ENCODE assay signal across 1 cellular context in the genomic region with DNA sequence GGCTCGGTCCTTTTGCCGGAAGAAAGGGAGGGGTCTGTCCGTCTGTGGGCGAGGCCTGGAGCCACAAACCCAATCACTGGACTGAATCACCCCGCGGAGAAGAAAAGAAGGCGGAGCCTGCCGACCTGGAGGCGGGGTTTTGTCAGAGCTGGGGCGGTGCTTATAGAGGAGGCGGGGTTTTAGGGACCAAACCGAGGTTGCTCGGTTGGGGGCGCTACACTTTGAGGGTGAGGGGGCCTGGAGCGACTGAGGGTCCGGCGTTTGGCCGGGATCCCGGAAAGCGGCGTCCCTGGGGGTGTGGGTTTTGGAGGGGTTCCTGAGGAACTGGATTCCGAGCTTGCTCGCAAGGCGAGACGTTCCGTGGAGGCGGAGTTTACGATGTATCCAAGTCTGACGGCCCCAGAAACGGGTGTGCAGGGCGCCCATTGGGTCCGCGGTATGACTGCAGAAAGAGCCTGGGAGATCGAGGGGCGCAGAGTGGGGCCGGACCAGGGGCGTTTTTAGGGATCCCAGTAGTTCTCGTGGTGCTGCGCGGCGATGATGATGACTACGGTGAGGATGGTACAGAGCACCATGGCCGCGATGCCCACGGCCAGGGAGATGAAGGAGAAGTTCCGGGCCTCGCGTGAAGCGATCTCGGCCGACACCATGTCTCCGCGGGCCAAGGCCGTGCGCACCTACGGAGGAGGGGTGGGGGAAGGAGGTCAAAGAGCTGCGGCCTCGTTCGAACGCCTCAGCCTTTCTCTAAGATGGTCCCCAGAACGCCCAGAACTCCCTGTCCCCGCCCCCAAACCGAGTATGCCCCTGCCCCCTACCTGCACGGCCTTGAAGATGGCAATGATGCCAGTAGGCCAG.
TF ChIP-seq lines count a peak whose summit lies in the region.

No MANE protein-coding gene starts in this region.

TF ChIP-seq in WTC11, 78 proteins besides CTCF, POLR2A, EP300 and RAD21 (continued from another document):
- TF ChIP-seq, protein P1, sequence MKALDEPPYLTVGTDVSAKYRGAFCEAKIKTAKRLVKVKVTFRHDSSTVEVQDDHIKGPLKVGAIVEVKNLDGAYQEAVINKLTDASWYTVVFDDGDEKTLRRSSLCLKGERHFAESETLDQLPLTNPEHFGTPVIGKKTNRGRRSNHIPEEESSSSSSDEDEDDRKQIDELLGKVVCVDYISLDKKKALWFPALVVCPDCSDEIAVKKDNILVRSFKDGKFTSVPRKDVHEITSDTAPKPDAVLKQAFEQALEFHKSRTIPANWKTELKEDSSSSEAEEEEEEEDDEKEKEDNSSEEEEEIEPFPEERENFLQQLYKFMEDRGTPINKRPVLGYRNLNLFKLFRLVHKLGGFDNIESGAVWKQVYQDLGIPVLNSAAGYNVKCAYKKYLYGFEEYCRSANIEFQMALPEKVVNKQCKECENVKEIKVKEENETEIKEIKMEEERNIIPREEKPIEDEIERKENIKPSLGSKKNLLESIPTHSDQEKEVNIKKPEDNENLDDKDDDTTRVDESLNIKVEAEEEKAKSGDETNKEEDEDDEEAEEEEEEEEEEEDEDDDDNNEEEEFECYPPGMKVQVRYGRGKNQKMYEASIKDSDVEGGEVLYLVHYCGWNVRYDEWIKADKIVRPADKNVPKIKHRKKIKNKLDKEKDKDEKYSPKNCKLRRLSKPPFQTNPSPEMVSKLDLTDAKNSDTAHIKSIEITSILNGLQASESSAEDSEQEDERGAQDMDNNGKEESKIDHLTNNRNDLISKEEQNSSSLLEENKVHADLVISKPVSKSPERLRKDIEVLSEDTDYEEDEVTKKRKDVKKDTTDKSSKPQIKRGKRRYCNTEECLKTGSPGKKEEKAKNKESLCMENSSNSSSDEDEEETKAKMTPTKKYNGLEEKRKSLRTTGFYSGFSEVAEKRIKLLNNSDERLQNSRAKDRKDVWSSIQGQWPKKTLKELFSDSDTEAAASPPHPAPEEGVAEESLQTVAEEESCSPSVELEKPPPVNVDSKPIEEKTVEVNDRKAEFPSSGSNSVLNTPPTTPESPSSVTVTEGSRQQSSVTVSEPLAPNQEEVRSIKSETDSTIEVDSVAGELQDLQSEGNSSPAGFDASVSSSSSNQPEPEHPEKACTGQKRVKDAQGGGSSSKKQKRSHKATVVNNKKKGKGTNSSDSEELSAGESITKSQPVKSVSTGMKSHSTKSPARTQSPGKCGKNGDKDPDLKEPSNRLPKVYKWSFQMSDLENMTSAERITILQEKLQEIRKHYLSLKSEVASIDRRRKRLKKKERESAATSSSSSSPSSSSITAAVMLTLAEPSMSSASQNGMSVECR (CRISPR knock-in tag; IDR thresholded peaks at IDR 0.05; ENCODE audit: borderline replicate concordance), result no peak
- TF ChIP-seq, protein P2, sequence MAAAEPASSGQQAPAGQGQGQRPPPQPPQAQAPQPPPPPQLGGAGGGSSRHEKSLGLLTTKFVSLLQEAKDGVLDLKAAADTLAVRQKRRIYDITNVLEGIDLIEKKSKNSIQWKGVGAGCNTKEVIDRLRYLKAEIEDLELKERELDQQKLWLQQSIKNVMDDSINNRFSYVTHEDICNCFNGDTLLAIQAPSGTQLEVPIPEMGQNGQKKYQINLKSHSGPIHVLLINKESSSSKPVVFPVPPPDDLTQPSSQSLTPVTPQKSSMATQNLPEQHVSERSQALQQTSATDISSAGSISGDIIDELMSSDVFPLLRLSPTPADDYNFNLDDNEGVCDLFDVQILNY (CRISPR knock-in tag; IDR thresholded peaks at IDR 0.05), result no peak
- TF ChIP-seq, protein P3, sequence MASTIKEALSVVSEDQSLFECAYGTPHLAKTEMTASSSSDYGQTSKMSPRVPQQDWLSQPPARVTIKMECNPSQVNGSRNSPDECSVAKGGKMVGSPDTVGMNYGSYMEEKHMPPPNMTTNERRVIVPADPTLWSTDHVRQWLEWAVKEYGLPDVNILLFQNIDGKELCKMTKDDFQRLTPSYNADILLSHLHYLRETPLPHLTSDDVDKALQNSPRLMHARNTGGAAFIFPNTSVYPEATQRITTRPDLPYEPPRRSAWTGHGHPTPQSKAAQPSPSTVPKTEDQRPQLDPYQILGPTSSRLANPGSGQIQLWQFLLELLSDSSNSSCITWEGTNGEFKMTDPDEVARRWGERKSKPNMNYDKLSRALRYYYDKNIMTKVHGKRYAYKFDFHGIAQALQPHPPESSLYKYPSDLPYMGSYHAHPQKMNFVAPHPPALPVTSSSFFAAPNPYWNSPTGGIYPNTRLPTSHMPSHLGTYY (CRISPR knock-in tag; IDR thresholded peaks at IDR 0.05), result no peak
- no peak for TF ChIP-seq NFE2L1 (CRISPR knock-in tag; IDR thresholded peaks at IDR 0.05)
- TF ChIP-seq IRF2 (CRISPR knock-in tag; IDR thresholded peaks at IDR 0.05; ENCODE audit: borderline replicate concordance, low read depth), result no peak
- no peak for TF ChIP-seq ZNF317 (CRISPR knock-in tag; IDR thresholded peaks at IDR 0.05; ENCODE audit: borderline replicate concordance, low read depth)
- TF ChIP-seq ZNF121 (CRISPR knock-in tag; IDR thresholded peaks at IDR 0.05), result no peak
- TF ChIP-seq, protein P4, sequence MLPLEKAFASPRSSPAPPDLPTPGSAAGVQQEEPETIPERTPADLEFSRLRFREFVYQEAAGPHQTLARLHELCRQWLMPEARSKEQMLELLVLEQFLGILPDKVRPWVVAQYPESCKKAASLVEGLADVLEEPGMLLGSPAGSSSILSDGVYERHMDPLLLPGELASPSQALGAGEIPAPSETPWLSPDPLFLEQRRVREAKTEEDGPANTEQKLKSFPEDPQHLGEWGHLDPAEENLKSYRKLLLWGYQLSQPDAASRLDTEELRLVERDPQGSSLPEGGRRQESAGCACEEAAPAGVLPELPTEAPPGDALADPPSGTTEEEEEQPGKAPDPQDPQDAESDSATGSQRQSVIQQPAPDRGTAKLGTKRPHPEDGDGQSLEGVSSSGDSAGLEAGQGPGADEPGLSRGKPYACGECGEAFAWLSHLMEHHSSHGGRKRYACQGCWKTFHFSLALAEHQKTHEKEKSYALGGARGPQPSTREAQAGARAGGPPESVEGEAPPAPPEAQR (CRISPR knock-in tag; IDR thresholded peaks at IDR 0.05), result no peak
- TF ChIP-seq NR3C1 (CRISPR knock-in tag; conservative IDR thresholded peaks at IDR 0.05; ENCODE audit: low read depth), result no peak
- TF ChIP-seq, protein P5, sequence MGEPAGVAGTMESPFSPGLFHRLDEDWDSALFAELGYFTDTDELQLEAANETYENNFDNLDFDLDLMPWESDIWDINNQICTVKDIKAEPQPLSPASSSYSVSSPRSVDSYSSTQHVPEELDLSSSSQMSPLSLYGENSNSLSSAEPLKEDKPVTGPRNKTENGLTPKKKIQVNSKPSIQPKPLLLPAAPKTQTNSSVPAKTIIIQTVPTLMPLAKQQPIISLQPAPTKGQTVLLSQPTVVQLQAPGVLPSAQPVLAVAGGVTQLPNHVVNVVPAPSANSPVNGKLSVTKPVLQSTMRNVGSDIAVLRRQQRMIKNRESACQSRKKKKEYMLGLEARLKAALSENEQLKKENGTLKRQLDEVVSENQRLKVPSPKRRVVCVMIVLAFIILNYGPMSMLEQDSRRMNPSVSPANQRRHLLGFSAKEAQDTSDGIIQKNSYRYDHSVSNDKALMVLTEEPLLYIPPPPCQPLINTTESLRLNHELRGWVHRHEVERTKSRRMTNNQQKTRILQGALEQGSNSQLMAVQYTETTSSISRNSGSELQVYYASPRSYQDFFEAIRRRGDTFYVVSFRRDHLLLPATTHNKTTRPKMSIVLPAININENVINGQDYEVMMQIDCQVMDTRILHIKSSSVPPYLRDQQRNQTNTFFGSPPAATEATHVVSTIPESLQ (CRISPR knock-in tag; IDR thresholded peaks at IDR 0.05), result no peak
- TF ChIP-seq, protein P6, sequence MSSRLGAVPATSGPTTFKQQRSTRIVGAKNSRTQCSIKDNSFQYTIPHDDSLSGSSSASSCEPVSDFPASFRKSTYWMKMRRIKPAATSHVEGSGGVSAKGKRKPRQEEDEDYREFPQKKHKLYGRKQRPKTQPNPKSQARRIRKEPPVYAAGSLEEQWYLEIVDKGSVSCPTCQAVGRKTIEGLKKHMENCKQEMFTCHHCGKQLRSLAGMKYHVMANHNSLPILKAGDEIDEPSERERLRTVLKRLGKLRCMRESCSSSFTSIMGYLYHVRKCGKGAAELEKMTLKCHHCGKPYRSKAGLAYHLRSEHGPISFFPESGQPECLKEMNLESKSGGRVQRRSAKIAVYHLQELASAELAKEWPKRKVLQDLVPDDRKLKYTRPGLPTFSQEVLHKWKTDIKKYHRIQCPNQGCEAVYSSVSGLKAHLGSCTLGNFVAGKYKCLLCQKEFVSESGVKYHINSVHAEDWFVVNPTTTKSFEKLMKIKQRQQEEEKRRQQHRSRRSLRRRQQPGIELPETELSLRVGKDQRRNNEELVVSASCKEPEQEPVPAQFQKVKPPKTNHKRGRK (CRISPR knock-in tag; IDR thresholded peaks at IDR 0.05; ENCODE audit: borderline replicate concordance), result no peak
- no peak for TF ChIP-seq NFYB (CRISPR knock-in tag; conservative IDR thresholded peaks at IDR 0.05; ENCODE audit: low read depth)
- TF ChIP-seq, protein P7, sequence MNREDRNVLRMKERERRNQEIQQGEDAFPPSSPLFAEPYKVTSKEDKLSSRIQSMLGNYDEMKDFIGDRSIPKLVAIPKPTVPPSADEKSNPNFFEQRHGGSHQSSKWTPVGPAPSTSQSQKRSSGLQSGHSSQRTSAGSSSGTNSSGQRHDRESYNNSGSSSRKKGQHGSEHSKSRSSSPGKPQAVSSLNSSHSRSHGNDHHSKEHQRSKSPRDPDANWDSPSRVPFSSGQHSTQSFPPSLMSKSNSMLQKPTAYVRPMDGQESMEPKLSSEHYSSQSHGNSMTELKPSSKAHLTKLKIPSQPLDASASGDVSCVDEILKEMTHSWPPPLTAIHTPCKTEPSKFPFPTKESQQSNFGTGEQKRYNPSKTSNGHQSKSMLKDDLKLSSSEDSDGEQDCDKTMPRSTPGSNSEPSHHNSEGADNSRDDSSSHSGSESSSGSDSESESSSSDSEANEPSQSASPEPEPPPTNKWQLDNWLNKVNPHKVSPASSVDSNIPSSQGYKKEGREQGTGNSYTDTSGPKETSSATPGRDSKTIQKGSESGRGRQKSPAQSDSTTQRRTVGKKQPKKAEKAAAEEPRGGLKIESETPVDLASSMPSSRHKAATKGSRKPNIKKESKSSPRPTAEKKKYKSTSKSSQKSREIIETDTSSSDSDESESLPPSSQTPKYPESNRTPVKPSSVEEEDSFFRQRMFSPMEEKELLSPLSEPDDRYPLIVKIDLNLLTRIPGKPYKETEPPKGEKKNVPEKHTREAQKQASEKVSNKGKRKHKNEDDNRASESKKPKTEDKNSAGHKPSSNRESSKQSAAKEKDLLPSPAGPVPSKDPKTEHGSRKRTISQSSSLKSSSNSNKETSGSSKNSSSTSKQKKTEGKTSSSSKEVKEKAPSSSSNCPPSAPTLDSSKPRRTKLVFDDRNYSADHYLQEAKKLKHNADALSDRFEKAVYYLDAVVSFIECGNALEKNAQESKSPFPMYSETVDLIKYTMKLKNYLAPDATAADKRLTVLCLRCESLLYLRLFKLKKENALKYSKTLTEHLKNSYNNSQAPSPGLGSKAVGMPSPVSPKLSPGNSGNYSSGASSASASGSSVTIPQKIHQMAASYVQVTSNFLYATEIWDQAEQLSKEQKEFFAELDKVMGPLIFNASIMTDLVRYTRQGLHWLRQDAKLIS (CRISPR knock-in tag; IDR thresholded peaks at IDR 0.05; ENCODE audit: borderline replicate concordance), result no peak
- no peak for TF ChIP-seq CREM (CRISPR knock-in tag; IDR thresholded peaks at IDR 0.05)
